Comparison of ENCODE assay signal across 16 cellular contexts in genomic region chr1:30929944-30930525, GRCh38. TPM values are rescaled to one million over a fixed set of nuclear protein-coding genes. Genes with fewer than 3 reads are reported as not detected.
DNase-seq lines count a peak whose midpoint lies in the region; ATAC-seq and TF ChIP-seq lines count a peak whose summit lies in the region.
"Had no signal": no experiment of that assay in that cellular context is flagged by ENCODE, and none has a peak within 500 bp of the region (broad histone marks: within the 10 kb centered on the region; RNA-seq: fewer than 3 reads in every experiment).

No MANE protein-coding gene starts in this region.

- peaks cover 10% of the 10 kb centered on the region for H3K36me3 Mint-ChIP-seq in activated naive CD8-positive, alpha-beta T cell treated with anti-CD3 and anti-CD28 coated beads, Interleukin-2, amount 50 U/mL, for 24 hours (ENCODE audit: low read depth)
- H3K36me3 Mint-ChIP-seq in type B pancreatic cell: peaks cover 20% of the 10 kb centered on the region

- H3K9me3 ChIP-seq in cardiac muscle cell (ENCODE audit: low read depth) (no peaks in the 10 kb centered on the region), right atrium auricular region (no peaks in the 10 kb centered on the region)
- H3K9me3 ChIP-seq: ovary, spleen, stomach had no signal

- no peaks in the 10 kb centered on the region for H3K9me3 Mint-ChIP-seq in activated naive CD8-positive, alpha-beta T cell treated with anti-CD3 and anti-CD28 coated beads, Interleukin-2, amount 50 U/mL, for 24 hours
- no peaks in the 10 kb centered on the region for H3K9me3 Mint-ChIP-seq in type B pancreatic cell

- H3K4me1 Mint-ChIP-seq in activated naive CD8-positive, alpha-beta T cell treated with anti-CD3 and anti-CD28 coated beads, Interleukin-2, amount 50 U/mL, for 24 hours: no peaks in the 10 kb centered on the region
- H3K4me1 Mint-ChIP-seq in type B pancreatic cell (ENCODE audit: unreplicated experiment): peaks cover 42% of the 10 kb centered on the region

- H3K4me1 ChIP-seq in cardiac muscle cell (ENCODE audit: low read depth) (peaks cover 24% of the 10 kb centered on the region), right atrium auricular region (no peaks in the 10 kb centered on the region)
- H3K4me1 ChIP-seq: stomach had no signal

- peak overlapping the region; percentile 2 for H3K27ac Mint-ChIP-seq in activated naive CD8-positive, alpha-beta T cell treated with anti-CD3 and anti-CD28 coated beads, Interleukin-2, amount 50 U/mL, for 24 hours
- peak overlapping the region; percentile 31 for H3K27ac Mint-ChIP-seq in type B pancreatic cell

- TF ChIP-seq CTCF in cardiac muscle cell (IDR thresholded peaks at IDR 0.05; ENCODE audit: low read depth, low read length) (no peak), right atrium auricular region (IDR thresholded peaks at IDR 0.05) (no peak), type B pancreatic cell (conservative IDR thresholded peaks at IDR 0.05) (no peak)

- no peak for ATAC-seq in activated naive CD8-positive, alpha-beta T cell treated with anti-CD3 and anti-CD28 coated beads, Interleukin-2, amount 50 U/mL, for 24 hours
- ATAC-seq in left lobe of liver (peak; percentile 17), GM21423 (IDR thresholded peaks at IDR 0.05; ENCODE audit: unreplicated experiment) (no peak), HG03565 (IDR thresholded peaks at IDR 0.05; ENCODE audit: unreplicated experiment) (no peak)

- H3K27me3 ChIP-seq in cardiac muscle cell: no peaks in the 10 kb centered on the region
- no peaks in the 10 kb centered on the region for H3K27me3 ChIP-seq in right atrium auricular region
- H3K27me3 ChIP-seq: foreskin keratinocyte, ovary, spleen, stomach had no signal

- no peaks in the 10 kb centered on the region for H3K27me3 Mint-ChIP-seq in activated naive CD8-positive, alpha-beta T cell treated with anti-CD3 and anti-CD28 coated beads, Interleukin-2, amount 50 U/mL, for 24 hours
- no peaks in the 10 kb centered on the region for H3K27me3 Mint-ChIP-seq in type B pancreatic cell
- H3K27me3 Mint-ChIP-seq: activated CD8-positive, alpha-beta memory T cell treated with anti-CD3 and anti-CD28 coated beads, Interleukin-2, amount 10 ng/mL, durations not matched to agents 7 days and 5 days; B cell had no signal

- H3K27ac ChIP-seq in cardiac muscle cell (peak overlapping the region; percentile 74), right atrium auricular region (no peak overlapping the region)
- H3K27ac ChIP-seq: foreskin keratinocyte, ovary, stomach, WERI-Rb-1 had no signal

- peaks cover 23% of the 10 kb centered on the region for H3K36me3 ChIP-seq in cardiac muscle cell
- H3K36me3 ChIP-seq in right atrium auricular region: peaks cover 24% of the 10 kb centered on the region
- H3K36me3 ChIP-seq: ovary had no signal

- H3K4me3 ChIP-seq in cardiac muscle cell (no peak overlapping the region), right atrium auricular region (no peak overlapping the region)
- H3K4me3 ChIP-seq: ovary, spleen, stomach had no signal

- no peak overlapping the region for H3K4me3 Mint-ChIP-seq in activated naive CD8-positive, alpha-beta T cell treated with anti-CD3 and anti-CD28 coated beads, Interleukin-2, amount 50 U/mL, for 24 hours
- no peak overlapping the region for H3K4me3 Mint-ChIP-seq in type B pancreatic cell
- H3K4me3 Mint-ChIP-seq: activated CD8-positive, alpha-beta memory T cell treated with anti-CD3 and anti-CD28 coated beads, Interleukin-2, amount 10 ng/mL, durations not matched to agents 7 days and 5 days; B cell had no signal

- DNase-seq in cardiac muscle cell (ENCODE audit: low read depth in 1 of 2, low spot score in 1 of 2): no peak
- DNase-seq in right atrium auricular region (ENCODE audit: low spot score): no peak
- DNase-seq in activated naive CD8-positive, alpha-beta T cell treated with anti-CD3 and anti-CD28 coated beads, Interleukin-2, amount 50 U/mL, for 24 hours: no peak
- DNase-seq in left lobe of liver (ENCODE audit: low spot score): no peak
- no peak for DNase-seq in type B pancreatic cell (ENCODE audit: extremely low spot score, unreplicated experiment)
- DNase-seq in NCI-H2107 treated with DMSO at 0.1 percent for 48 hours (lab: John Stamatoyannopoulos, UW; ENCODE audit: unreplicated experiment): no peak
- DNase-seq: foreskin keratinocyte, NCI-H1048, spleen had no signal

RNA-seq across cellular contexts. Expression of gene SDC3, which starts 21.5 kb away (rescaled TPM):
- total RNA-seq in cardiac muscle cell: 87.1 and 89.2 TPM in 2 replicates
- polyA plus RNA-seq in cardiac muscle cell: 85.2 and 95.7 TPM in 2 replicates
- 10 to 100 TPM; 15.9 to 43.8 TPM for total RNA-seq in right atrium auricular region
- 17.1 TPM for total RNA-seq in left lobe of liver
- 46.7 and 54.2 TPM in 2 replicates for total RNA-seq in type B pancreatic cell (ENCODE audit: low replicate concordance)
- total RNA-seq: activated CD8-positive, alpha-beta memory T cell treated with anti-CD3 and anti-CD28 coated beads, Interleukin-2, amount 10 ng/mL, durations not matched to agents 7 days and 5 days had no signal
